22 cellular contexts compared by ENCODE assay signal in genomic region chr4:15168759-15169158, GRCh38.
DNase-seq lines count a peak whose midpoint lies in the region; ATAC-seq, FAIRE-seq and TF ChIP-seq lines count a peak whose summit lies in the region.
"Had no signal": no experiment of that assay in that cellular context is flagged by ENCODE, and none has a peak within 500 bp of the region (broad histone marks: within the 10 kb centered on the region; RNA-seq: fewer than 3 reads in every experiment).

No MANE protein-coding gene starts in this region.

- H3K27me3 ChIP-seq in IMR-90 (ENCODE audit: control insufficient read depth, insufficient read depth, low read length) (peaks cover 10% of the 10 kb centered on the region), K562 (ENCODE audit: control insufficient read depth in 2 of 2, insufficient read depth in 2 of 2, low read length in 2 of 2) (no peaks in the 10 kb centered on the region)
- H3K27me3 ChIP-seq: BLaER1 treated with 17β-estradiol and CSF1 and Interleukin-3, amounts not matched to agents 10 nM and 100 nM had no signal

- H2AK5ac ChIP-seq in IMR-90 (ENCODE audit: low read depth, low read length): no peak overlapping the region

- no peak overlapping the region for H2BK120ac ChIP-seq in IMR-90 (ENCODE audit: low read depth, low read length)

- no TSS peak for BruUV-seq in IMR-90 (replicated peaks; lab: Mats Ljungman, UMichigan)
- BruUV-seq in K562 (replicated peaks; lab: Mats Ljungman, UMichigan): no TSS peak

- H2AK9ac ChIP-seq in IMR-90 (replicated peaks; ENCODE audit: low read depth, low read length, poor library complexity): no peak overlapping the region

- ATAC-seq in A549 (no peak), IMR-90 (ENCODE audit: low read depth) (no peak), K562 (no peak), HG03095 (IDR thresholded peaks at IDR 0.05; ENCODE audit: unreplicated experiment) (no peak), GM21576 (IDR thresholded peaks at IDR 0.05; ENCODE audit: unreplicated experiment) (no peak)
- ATAC-seq: CD8-positive, alpha-beta T cell had no signal

- no peaks in the 10 kb centered on the region for H3K9me1 ChIP-seq in IMR-90 (ENCODE audit: insufficient read depth, low read length)
- no peaks in the 10 kb centered on the region for H3K9me1 ChIP-seq in K562 (ENCODE audit: control insufficient read depth, insufficient read depth, low read length)

- TF ChIP-seq RAD21 in A549 (conservative IDR thresholded peaks at IDR 0.05 in 1 of 2, IDR thresholded peaks at IDR 0.05 in 1 of 2) (no peak), IMR-90 (IDR thresholded peaks at IDR 0.05; ENCODE audit: low read length) (no peak), K562 (CRISPR knock-in tag; conservative IDR thresholded peaks at IDR 0.05 in 1 of 2, IDR thresholded peaks at IDR 0.05 in 1 of 2) (no peak)

- no peak overlapping the region for H3K14ac ChIP-seq in IMR-90 (replicated peaks; ENCODE audit: low read depth, low read length)

- dilution Hi-C loops in IMR-90 (cut with HindIII; ENCODE audit: low sequenced_read_pairs, unreplicated experiment): no loop called here

- no peak overlapping the region for H3K23ac ChIP-seq in IMR-90 (ENCODE audit: low read depth, low read length)

- H3K79me1 ChIP-seq in IMR-90 (ENCODE audit: low read depth in 1 of 2, low read length in 2 of 2): no peaks in the 10 kb centered on the region

- TF ChIP-seq POLR2A in A549 (IDR thresholded peaks at IDR 0.05; ENCODE audit: low read length) (no peak), IMR-90 (IDR thresholded peaks at IDR 0.05; ENCODE audit: low read depth, low read length) (no peak), K562 (conservative IDR thresholded peaks at IDR 0.05) (no peak)

- H4K8ac ChIP-seq in IMR-90 (ENCODE audit: low read depth in 2 of 2, low read length in 2 of 2): no peak overlapping the region

- intact Hi-C loops in IMR-90 (cut with micrococcal nuclease) (no loop called here), K562 (cut with micrococcal nuclease) (loop anchor here (10.0 kb wide), 1 partner anchor 1514 kb away; no protein-coding TSS in a partner anchor)

- H3K4me3 ChIP-seq in A549: no peak overlapping the region
- H3K4me3 ChIP-seq in IMR-90 (ENCODE audit: insufficient read depth, low read depth, low read length): no peak overlapping the region
- no peak overlapping the region for H3K4me3 ChIP-seq in K562
- H3K4me3 ChIP-seq: BLaER1 treated with 17β-estradiol and CSF1 and Interleukin-3, amounts not matched to agents 10 nM and 100 nM had no signal

- H3K27ac ChIP-seq in A549 (no peak overlapping the region), IMR-90 (ENCODE audit: insufficient read depth, low read length) (no peak overlapping the region), K562 (ENCODE audit: extremely low read depth, low read depth, low read length) (no peak overlapping the region)
- H3K27ac ChIP-seq: BLaER1 treated with 17β-estradiol and CSF1 and Interleukin-3, amounts not matched to agents 10 nM and 100 nM had no signal

- FAIRE-seq in A549 (lab: Jason Lieb, UNC) (no peak), K562 (lab: Jason Lieb, UNC) (no peak)
- FAIRE-seq: A204.1, D721Med, G401.6, GM12891, GM19239 had no signal

- in situ Hi-C loops in IMR-90 (cut with MboI; ENCODE audit: low sequenced_read_pairs): loop anchor here (10.0 kb wide), 1 partner anchor 1514 kb away; no protein-coding TSS in a partner anchor
- in situ Hi-C loops in K562 (cut with MboI): no loop called here

- no peaks in the 10 kb centered on the region for H4K20me1 ChIP-seq in IMR-90 (ENCODE audit: insufficient read depth, low read length)
- no peaks in the 10 kb centered on the region for H4K20me1 ChIP-seq in K562 (replicated peaks; ENCODE audit: control insufficient read depth, insufficient read depth, low read length)
- H4K20me1 ChIP-seq: BLaER1 treated with 17β-estradiol and CSF1 and Interleukin-3, amounts not matched to agents 10 nM and 100 nM had no signal

- H3K18ac ChIP-seq in IMR-90 (ENCODE audit: low read depth, low read length): no peak overlapping the region

- CTCF ChIA-PET in A549 (lab: Yijun Ruan, JAX): no interaction called here
- CTCF ChIA-PET in IMR-90 (lab: Yijun Ruan, JAX): no interaction called here
- CTCF ChIA-PET in K562 (lab: Yijun Ruan, JAX; ENCODE audit: low intra/inter-chr PET ratio): no interaction called here

- TF ChIP-seq EP300 in A549 (IDR thresholded peaks at IDR 0.05) (no peak), K562 (IDR thresholded peaks at IDR 0.05; ENCODE audit: low read length) (no peak)

- peak; percentile 14 for DNase-seq in NCI-H82 (lab: John Stamatoyannopoulos, UW)
- DNase-seq in NCI-H82 treated with DMSO at 0.1 percent for 48 hours (lab: John Stamatoyannopoulos, UW; ENCODE audit: unreplicated experiment): no peak
- DNase-seq in A549 (ENCODE audit: low read depth in 1 of 2, low spot score in 1 of 2): no peak
- no peak for DNase-seq in IMR-90
- no peak for DNase-seq in K562 (ENCODE audit: extremely low read depth in 1 of 4, low spot score in 3 of 4)
- DNase-seq in activated CD4-positive, alpha-beta T cell treated with anti-CD3 and anti-CD28 coated beads for 48 hours: no peak
- DNase-seq: 8988T; AML-193; Caco-2; Calu3; CD4-positive, alpha-beta T cell; CD8-positive, alpha-beta T cell; DMS79 treated with DMSO at 0.1 percent for 48 hours; GF-D8 had no signal

- H2BK15ac ChIP-seq in IMR-90 (ENCODE audit: low read depth, low read length): no peak overlapping the region

- H4K91ac ChIP-seq in IMR-90 (ENCODE audit: insufficient read depth, low read depth, low read length): no peak overlapping the region

- no peaks in the 10 kb centered on the region for H3K36me3 ChIP-seq in IMR-90 (ENCODE audit: control insufficient read depth, insufficient read depth, low read length)
- no peaks in the 10 kb centered on the region for H3K36me3 ChIP-seq in K562 (ENCODE audit: control insufficient read depth, insufficient read depth, low read length)

- no peak overlapping the region for H3K4ac ChIP-seq in IMR-90 (ENCODE audit: low read depth, low read length)

- H2BK20ac ChIP-seq in IMR-90 (ENCODE audit: low read depth, low read length): no peak overlapping the region

- H3K4me2 ChIP-seq in A549 (no peak overlapping the region), IMR-90 (ENCODE audit: low read depth, low read length) (no peak overlapping the region), K562 (ENCODE audit: insufficient read depth, low read length) (no peak overlapping the region)
- H3K4me2 ChIP-seq: BLaER1 treated with 17β-estradiol and CSF1 and Interleukin-3, amounts not matched to agents 10 nM and 100 nM had no signal

- H3K4me1 ChIP-seq in A549 (no peaks in the 10 kb centered on the region), IMR-90 (ENCODE audit: control insufficient read depth, insufficient read depth, low read length) (peaks cover 2% of the 10 kb centered on the region; the same call in 1 of the 2 replicates), K562 (replicated peaks in 1 of 2; ENCODE audit: control insufficient read depth in 2 of 2, insufficient read depth in 2 of 2, low read length in 2 of 2) (peaks cover 0 to 3% of the 10 kb centered on the region in 2 experiments; a peak in 1 of 5 replicates)
- H3K4me1 ChIP-seq: BLaER1 treated with 17β-estradiol and CSF1 and Interleukin-3, amounts not matched to agents 10 nM and 100 nM; Caco-2 had no signal

- H3K79me2 ChIP-seq in K562 (ENCODE audit: control insufficient read depth, insufficient read depth, low read length): no peaks in the 10 kb centered on the region

- no peak overlapping the region for H4K5ac ChIP-seq in IMR-90 (ENCODE audit: low read depth, low read length)

- no peak overlapping the region for H3K9ac ChIP-seq in IMR-90 (ENCODE audit: low read depth, low read length)
- no peak overlapping the region for H3K9ac ChIP-seq in K562 (ENCODE audit: insufficient read depth in 1 of 2, low read depth in 2 of 2, low read length in 2 of 2)
- H3K9ac ChIP-seq: BLaER1 treated with 17β-estradiol and CSF1 and Interleukin-3, amounts not matched to agents 10 nM and 100 nM had no signal

- H2AFZ ChIP-seq in IMR-90 (replicated peaks; ENCODE audit: low read length, poor library complexity): no peak overlapping the region
- H2AFZ ChIP-seq in K562 (ENCODE audit: low read depth, low read length): no peak overlapping the region

- TF ChIP-seq CTCF in A549 (IDR thresholded peaks at IDR 0.05) (no peak), IMR-90 (conservative IDR thresholded peaks at IDR 0.05; ENCODE audit: low read depth, low read length) (no peak), K562 (IDR thresholded peaks at IDR 0.05 in 2 of 3, conservative IDR thresholded peaks at IDR 0.05 in 1 of 3; ENCODE audit: insufficient read depth in 2 of 3, low read depth in 1 of 3, low read length in 3 of 3) (no peak)

- H3K9me3 ChIP-seq in A549: peaks cover 15% of the 10 kb centered on the region
- peaks cover 2% of the 10 kb centered on the region; the same call in 1 of the 2 replicates for H3K9me3 ChIP-seq in IMR-90 (ENCODE audit: control insufficient read depth, insufficient read depth, low read length)
- H3K9me3 ChIP-seq in K562 (replicated peaks; ENCODE audit: control insufficient read depth, insufficient read depth, low read depth, low read length): peaks cover 6% of the 10 kb centered on the region; the same call in 1 of the 2 replicates
- H3K9me3 ChIP-seq: Caco-2 had no signal

- POLR2A ChIA-PET in A549 (lab: Yijun Ruan, JAX) (no interaction called here), IMR-90 (lab: Charles Lee; ENCODE audit: unreplicated experiment) (no interaction called here), K562 (lab: Yijun Ruan, JAX) (interaction anchor here (0.5 kb wide), 1 partner anchor 166 kb away, joined by 3 read pairs; no protein-coding TSS in a partner anchor)

- H2BK5ac ChIP-seq in IMR-90 (ENCODE audit: low read depth, low read length, poor library complexity, severe bottlenecking): no peak overlapping the region

- H3K56ac ChIP-seq in IMR-90 (ENCODE audit: extremely low read depth, insufficient read depth, low read length): no peak overlapping the region

TF ChIP-seq in A549, 52 proteins besides CTCF, POLR2A, EP300 and RAD21 (continues in another document):
- TF ChIP-seq MAFK (IDR thresholded peaks at IDR 0.05; ENCODE audit: partially characterized antibody) (peak; percentile 28), NPAS2 (CRISPR knock-in tag; IDR thresholded peaks at IDR 0.05; ENCODE audit: borderline replicate concordance) (no peak)

TF ChIP-seq in IMR-90, 13 proteins besides CTCF, POLR2A, EP300 and RAD21:
- TF ChIP-seq MAFK (IDR thresholded peaks at IDR 0.05; ENCODE audit: low read depth, low read length) (peak; percentile 30; the same call in 1 of the 2 replicates), RCOR1 (IDR thresholded peaks at IDR 0.05; ENCODE audit: insufficient replicate concordance, low read length) (no peak)

TF ChIP-seq in K562, 482 proteins besides CTCF, POLR2A, EP300 and RAD21 (continues in another document):
- TF ChIP-seq MAFF (IDR thresholded peaks at IDR 0.05; ENCODE audit: low read length) (peak; percentile 23; the same call in 1 of the 2 replicates), OTX1 (CRISPR knock-in tag; IDR thresholded peaks at IDR 0.05) (no peak), HDAC8 (tag; IDR thresholded peaks at IDR 0.05) (no peak), MAFG (tag; conservative IDR thresholded peaks at IDR 0.05) (peak; percentile 61)
